Comparison of ENCODE assay signal across 30 cellular contexts in the genomic region with DNA sequence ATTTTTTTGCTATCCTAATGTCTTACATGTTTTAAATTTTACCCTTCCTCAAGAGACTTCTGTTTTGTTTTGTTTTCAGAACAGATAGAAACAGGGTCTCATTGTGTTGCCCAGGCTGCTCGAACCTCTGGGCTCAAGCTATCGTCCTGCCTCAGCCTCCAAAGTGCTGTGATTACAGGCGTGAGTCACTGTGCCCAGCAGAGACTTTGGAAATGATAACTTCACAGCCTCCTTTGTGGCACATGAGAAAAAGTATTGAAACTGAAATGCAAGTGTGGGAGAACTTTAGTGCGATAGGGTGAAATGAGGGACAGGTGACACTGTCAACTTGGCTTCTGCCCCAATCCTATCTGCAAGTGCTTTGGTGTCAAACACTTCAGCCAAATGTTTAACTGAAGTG. TPM values are rescaled to one million over a fixed set of nuclear protein-coding genes. Genes with fewer than 3 reads are reported as not detected.
"Had no signal": no experiment of that assay in that cellular context is flagged by ENCODE, and none has a peak within 500 bp of the region (broad histone marks: within the 10 kb centered on the region; RNA-seq: fewer than 3 reads in every experiment).

No MANE protein-coding gene starts in this region.

- H3K27ac Mint-ChIP-seq: activated naive CD4-positive, alpha-beta T cell treated with anti-CD3 and anti-CD28 coated beads, Interleukin-2, amount 50 U/mL, for 24 hours; immature natural killer cell; stimulated activated naive CD8-positive, alpha-beta T cell treated with anti-CD3 and anti-CD28 coated beads, Interleukin-15, Interleukin-2, amounts not matched to agents 100 ng/mL and 50 ng/mL, for 24 hours; T-cell; T-helper 2 cell treated with Interferon-gamma antibody and Interleukin-4, amounts not matched to agents 5 μg/mL and 100 μg/mL, for 36 hours had no signal

- H3K27me3 Mint-ChIP-seq: activated naive CD4-positive, alpha-beta T cell treated with anti-CD3 and anti-CD28 coated beads, Interleukin-2, amount 50 U/mL, for 24 hours; central memory CD8-positive, alpha-beta T cell; stimulated activated naive CD8-positive, alpha-beta T cell treated with anti-CD3 and anti-CD28 coated beads, Interleukin-15, Interleukin-2, amounts not matched to agents 100 ng/mL and 50 ng/mL, for 24 hours; T-cell had no signal

- H3K4me1 Mint-ChIP-seq: central memory CD8-positive, alpha-beta T cell had no signal

- H3K27me3 ChIP-seq: breast epithelium, hepatocyte, thyroid gland had no signal

- H3K9me3 Mint-ChIP-seq: activated naive CD4-positive, alpha-beta T cell treated with anti-CD3 and anti-CD28 coated beads, Interleukin-2, amount 50 U/mL, for 24 hours; activated T-cell treated with anti-CD3 and anti-CD28 coated beads, Interleukin-2, amount 50 U/mL, for 4 hours; central memory CD8-positive, alpha-beta T cell; immature natural killer cell; natural killer cell; stimulated activated naive CD8-positive, alpha-beta T cell treated with anti-CD3 and anti-CD28 coated beads, Interleukin-15, Interleukin-2, amounts not matched to agents 100 ng/mL and 50 ng/mL, for 24 hours; T-cell; T-helper 2 cell treated with Interferon-gamma antibody and Interleukin-4, amounts not matched to agents 5 μg/mL and 100 μg/mL, for 36 hours had no signal

- H3K4me3 ChIP-seq: breast epithelium, hepatocyte, lung, smooth muscle cell, thyroid gland had no signal

- H3K36me3 ChIP-seq: breast epithelium had no signal

- H3K4me1 ChIP-seq: breast epithelium had no signal

- FAIRE-seq: colon, endothelial cell of umbilical vein, frontal cortex had no signal

- H3K4me3 Mint-ChIP-seq: activated naive CD4-positive, alpha-beta T cell treated with anti-CD3 and anti-CD28 coated beads, Interleukin-2, amount 50 U/mL, for 24 hours; activated T-cell treated with anti-CD3 and anti-CD28 coated beads, Interleukin-2, amount 50 U/mL, for 4 hours; central memory CD8-positive, alpha-beta T cell; immature natural killer cell; natural killer cell; stimulated activated naive CD8-positive, alpha-beta T cell treated with anti-CD3 and anti-CD28 coated beads, Interleukin-15, Interleukin-2, amounts not matched to agents 100 ng/mL and 50 ng/mL, for 24 hours; T-cell; T-helper 2 cell treated with Interferon-gamma antibody and Interleukin-4, amounts not matched to agents 5 μg/mL and 100 μg/mL, for 36 hours had no signal

- DNase-seq: activated CD4-positive, CD25-positive, alpha-beta regulatory T cell treated with anti-CD3 and anti-CD28 coated beads, Interleukin-2, amount 50 U/mL, for 72 hours; activated effector memory CD4-positive, alpha-beta T cell treated with Interleukin-2 at 50 U/mL for 16 hours; activated T-cell treated with anti-CD3 and anti-CD28 coated beads, Interleukin-2, amount 50 U/mL, for 4 hours; amniotic stem cell; effector memory CD4-positive, alpha-beta T cell; glutamatergic neuron; immature natural killer cell; midbrain; natural killer cell; stimulated activated CD4-positive, alpha-beta T cell treated with anti-CD3 and anti-CD28 coated beads, Interleukin-4, amount 100 ng/mL, for 1 hour; substantia nigra; T-cell; thyroid gland; WERI-Rb-1 had no signal

- H3K27ac ChIP-seq: breast epithelium, hepatocyte, thyroid gland, WERI-Rb-1 had no signal

- ATAC-seq: esophagus mucosa, left lobe of liver, natural killer cell, sciatic nerve, SK-N-SH treated with all-trans-retinoic acid at 6 μM for 48 hours, T-cell had no signal

- H3K9me3 ChIP-seq: breast epithelium, thyroid gland had no signal

RNA-seq across cellular contexts. Expression of gene IRF5, which starts 21.6 kb away (rescaled TPM):
- polyA plus RNA-seq: hepatocyte had no signal

RNA-seq across cellular contexts. Expression of gene KCP, which starts 48.8 kb away (rescaled TPM):
- total RNA-seq: dermis microvascular lymphatic vessel endothelial cell, endothelial cell of umbilical vein had no signal
- polyA plus RNA-seq: endothelial cell of umbilical vein had no signal
